Comparison of ENCODE assay signal across 23 cellular contexts in genomic region chr22:43164636-43165035, GRCh38. TPM values are rescaled to one million over a fixed set of nuclear protein-coding genes. Genes with fewer than 3 reads are reported as not detected.
DNase-seq lines count a peak whose midpoint lies in the region; ATAC-seq, FAIRE-seq and TF ChIP-seq lines count a peak whose summit lies in the region.
"Had no signal": no experiment of that assay in that cellular context is flagged by ENCODE, and none has a peak within 500 bp of the region (broad histone marks: within the 10 kb centered on the region; RNA-seq: fewer than 3 reads in every experiment).

No MANE protein-coding gene starts in this region.

- peaks cover 17% of the 10 kb centered on the region for H3K4me1 Mint-ChIP-seq in T-helper 17 cell
- H3K4me1 Mint-ChIP-seq: immature natural killer cell had no signal

- no peak overlapping the region for H2AFZ ChIP-seq in HepG2 (ENCODE audit: low read length)

- BruUV-seq in HepG2 (replicated peaks; lab: Mats Ljungman, UMichigan): no TSS peak

- WGBS in HepG2 (ENCODE audit: low lambda C conversion rate): 47% methylated on average over 16 of the region's 16 CpGs
- 34% methylated on average over 8 of the region's 16 CpGs for WGBS in right lobe of liver (ENCODE audit: insufficient coverage, low coverage, low lambda C conversion rate, missing lambda C conversion rate)

- ATAC-seq in HepG2: no peak; the same call in 2 of the 3 replicates
- ATAC-seq in right lobe of liver: no peak
- no peak for ATAC-seq in T-helper 17 cell
- ATAC-seq in HG03565 (IDR thresholded peaks at IDR 0.05; ENCODE audit: unreplicated experiment): no peak
- ATAC-seq in GM21717 (IDR thresholded peaks at IDR 0.05; ENCODE audit: unreplicated experiment): no peak
- ATAC-seq in HG03460 (IDR thresholded peaks at IDR 0.05; ENCODE audit: unreplicated experiment): no peak
- ATAC-seq: body of pancreas had no signal

- H3K9me3 ChIP-seq in HepG2 (ENCODE audit: low read length) (no peaks in the 10 kb centered on the region), right lobe of liver (no peaks in the 10 kb centered on the region), T-helper 17 cell (ENCODE audit: control insufficient read depth, low read length, poor library complexity, severe bottlenecking) (no peaks in the 10 kb centered on the region), kidney (ENCODE audit: control insufficient read depth in 1 of 2, low read length in 2 of 2) (no peaks in the 10 kb centered on the region)
- H3K9me3 ChIP-seq: body of pancreas, lower lobe of right lung had no signal

- H3K4me3 ChIP-seq in HepG2 (replicated peaks in 1 of 3; ENCODE audit: insufficient read depth in 1 of 3, low read depth in 2 of 3, low read length in 3 of 3) (no peak overlapping the region), right lobe of liver (no peak overlapping the region), kidney (ENCODE audit: low read length in 2 of 2) (peak overlapping the region; percentile 7 to 17)
- H3K4me3 ChIP-seq: body of pancreas, lower lobe of right lung had no signal

- TF ChIP-seq CTCF in HepG2 (CRISPR knock-in tag; IDR thresholded peaks at IDR 0.05) (no peak), right lobe of liver (IDR thresholded peaks at IDR 0.05) (no peak), kidney (IDR thresholded peaks at IDR 0.05; ENCODE audit: borderline replicate concordance, extremely low read depth, insufficient read depth) (no peak)

- H3K4me3 Mint-ChIP-seq in T-helper 17 cell: no peak overlapping the region
- H3K4me3 Mint-ChIP-seq: CD4-positive, alpha-beta T cell; immature natural killer cell had no signal

- H3K27ac Mint-ChIP-seq in T-helper 17 cell: peak overlapping the region; percentile 57
- H3K27ac Mint-ChIP-seq: CD4-positive, alpha-beta T cell had no signal

- POLR2A ChIA-PET in HepG2 (lab: Yijun Ruan, JAX): no interaction called here

- TF ChIP-seq POLR2A in HepG2 (IDR thresholded peaks at IDR 0.05; ENCODE audit: insufficient read depth in 1 of 2, low read depth in 2 of 2, low read length in 2 of 2) (no peak), right lobe of liver (IDR thresholded peaks at IDR 0.05) (no peak)

- H3K27me3 ChIP-seq in HepG2 (ENCODE audit: control insufficient read depth in 1 of 2, insufficient read depth in 2 of 2, low read length in 2 of 2) (peaks cover 5 to 13% of the 10 kb centered on the region in 2 experiments; a peak in 4 of 5 replicates), right lobe of liver (no peaks in the 10 kb centered on the region)
- H3K27me3 ChIP-seq: body of pancreas had no signal

- 0 out of 2 replicates have a peak, but pooled peaks cover 8% of the 10 kb centered on the region for H3K4me1 ChIP-seq in HepG2 (ENCODE audit: insufficient read depth, low read length)
- H3K4me1 ChIP-seq in right lobe of liver: no peaks in the 10 kb centered on the region
- H3K4me1 ChIP-seq in kidney (ENCODE audit: control insufficient read depth in 1 of 2, insufficient read depth in 1 of 2, low read depth in 1 of 2, low read length in 2 of 2): peaks cover 0 to 6% of the 10 kb centered on the region in 2 donors

- H3K36me3 ChIP-seq in HepG2 (replicated peaks in 1 of 2; ENCODE audit: control insufficient read depth in 1 of 2, insufficient read depth in 2 of 2, low read length in 2 of 2) (peaks cover under 1 to 4% of the 10 kb centered on the region in 2 experiments; a peak in 3 of 5 replicates), right lobe of liver (no peaks in the 10 kb centered on the region), kidney (ENCODE audit: control insufficient read depth in 1 of 2, insufficient read depth in 2 of 2, low read length in 2 of 2) (no peaks in the 10 kb centered on the region)

- DNase-seq in HepG2 (ENCODE audit: low spot score) (no peak), right lobe of liver (no peak), T-helper 17 cell (no peak), kidney (no peak), kidney tubule cell (ENCODE audit: low spot score) (no peak)
- DNase-seq: activated CD4-positive, alpha-beta T cell treated with anti-CD3 and anti-CD28 coated beads for 48 hours; activated CD8-positive, alpha-beta memory T cell treated with anti-CD3 and anti-CD28 coated beads, Interleukin-2, amount 50 U/mL, for 4 hours; body of pancreas; CD4-positive, alpha-beta T cell; immature natural killer cell; Karpas-422; lower lobe of right lung; NCI-H1048; NCI-H2081; NCI-H510A treated with DMSO at 0.1 percent for 48 hours; stimulated activated CD4-positive, alpha-beta T cell treated with anti-CD3 and anti-CD28 coated beads, Interleukin-12 subunit alpha, Interleukin-12 subunit beta, amount 100 ng/mL, for 4 hours had no signal

- in situ Hi-C loops in HepG2 (cut with HindIII; ENCODE audit: extremely low pct_ligation_motif_present, low pct_unique_long_range_greater_than_20kb): no loop called here

- intact Hi-C loops in HepG2 (cut with micrococcal nuclease; ENCODE audit: unreplicated experiment): no loop called here
- intact Hi-C loops in right lobe of liver (cut with DNase I): no loop called here
- intact Hi-C loops in kidney (cut with DNase I): no loop called here

- no peaks in the 10 kb centered on the region for H3K36me3 Mint-ChIP-seq in T-helper 17 cell (ENCODE audit: low read depth)

- no peak overlapping the region for H3K4me2 ChIP-seq in HepG2 (ENCODE audit: low read depth, low read length)

- H3K27me3 Mint-ChIP-seq in T-helper 17 cell: no peaks in the 10 kb centered on the region
- H3K27me3 Mint-ChIP-seq: CD4-positive, alpha-beta T cell had no signal

- FAIRE-seq in HepG2 (lab: Jason Lieb, UNC): no peak
- FAIRE-seq in kidney (lab: Jason Lieb, UNC): no peak
- FAIRE-seq: colon, H1, TTC549 had no signal

- CTCF ChIA-PET in HepG2 (lab: Yijun Ruan, JAX; ENCODE audit: low intra/inter-chr PET ratio, low total read pairs): no interaction called here

- TF ChIP-seq RAD21 in HepG2 (CRISPR knock-in tag; IDR thresholded peaks at IDR 0.05): no peak

- H3K9ac ChIP-seq in HepG2 (ENCODE audit: insufficient read depth, low read depth, low read length) (no peak overlapping the region), kidney (ENCODE audit: low read length in 2 of 2) (peak overlapping the region in 1 of 2 donors; percentile 12)

- no peaks in the 10 kb centered on the region for H4K20me1 ChIP-seq in HepG2 (ENCODE audit: insufficient read depth, low read length)

- no peaks in the 10 kb centered on the region for H3K79me2 ChIP-seq in HepG2 (ENCODE audit: insufficient read depth, low read length)

- TF ChIP-seq EP300 in HepG2 (IDR thresholded peaks at IDR 0.05; ENCODE audit: low read depth in 2 of 2, low read length in 2 of 2): no peak
- TF ChIP-seq EP300 in HepG2 (CRISPR knock-in tag; IDR thresholded peaks at IDR 0.05; ENCODE audit: borderline replicate concordance): no peak

- H3K27ac ChIP-seq in HepG2 (ENCODE audit: extremely low read length, insufficient read depth, low read length) (no peak overlapping the region), right lobe of liver (no peak overlapping the region), kidney (ENCODE audit: low read depth in 2 of 2, low read length in 2 of 2) (no peak overlapping the region)
- H3K27ac ChIP-seq: body of pancreas, lower lobe of right lung had no signal

RNA-seq across cellular contexts. Expression of gene TSPO, which starts 13.3 kb away (rescaled TPM):
- total RNA-seq in HepG2 (2016; rRNA removed; fragmentation: Illumina TruSeq; extraction: Trizol) (0.32 and 0.46 TPM in 2 replicates), right lobe of liver (100 to 1,000 TPM in 2 of 6 experiments, 10 to 100 TPM in 4; 18.1 to 198 (median 31.9) TPM), T-helper 17 cell (10 to 100 TPM; 74.1 to 89.1 TPM), kidney (134 TPM)
- total RNA-seq in HepG2 (2016; cell fraction: cytosol; rRNA removed; fragmentation: Illumina TruSeq; extraction: Trizol; ENCODE audit: low read depth): 0.44 TPM in 1 of 2 replicates, not detected in the other
- 0.54 and 0.67 TPM in 2 replicates for total RNA-seq in HepG2 (2016; cell fraction: insoluble cytoplasmic fraction; rRNA removed; fragmentation: Illumina TruSeq; extraction: Trizol)
- total RNA-seq in HepG2 (2016; cell fraction: membrane; rRNA removed; fragmentation: Illumina TruSeq; extraction: Trizol): 0.37 and 0.52 TPM in 2 replicates
- not detected in 2 replicates for total RNA-seq in HepG2 (2016; cell fraction: nucleus; rRNA removed; fragmentation: Illumina TruSeq; extraction: Trizol)
- polyA plus RNA-seq in HepG2 (2011; rRNA removed) (1.4 and 2.2 TPM in 2 replicates), kidney (ENCODE audit: insufficient read depth, low read depth, low replicate concordance) (173 TPM)
- polyA plus RNA-seq in HepG2 (2011; cell fraction: cytosol; rRNA removed): 1.2 and 2.8 TPM in 2 replicates
- 1.6 and 2.3 TPM in 2 replicates for polyA plus RNA-seq in HepG2 (2011; cell fraction: nucleus; rRNA removed)
- polyA plus RNA-seq in HepG2 (2012): 0.40 and 1.0 TPM in 2 replicates
- polyA plus RNA-seq in HepG2 (2016; cell fraction: cytosol; fragmentation: Illumina TruSeq; extraction: Trizol; ENCODE audit: low read depth): 0.12 and 0.24 TPM in 2 replicates
- polyA plus RNA-seq in HepG2 (2016; cell fraction: insoluble cytoplasmic fraction; fragmentation: Illumina TruSeq; extraction: Trizol; ENCODE audit: low read depth): 0.40 TPM in 1 of 2 replicates, not detected in the other
- 0.30 TPM in 1 of 2 replicates, not detected in the other for polyA plus RNA-seq in HepG2 (2016; cell fraction: membrane; fragmentation: Illumina TruSeq; extraction: Trizol; ENCODE audit: low read depth)
- polyA plus RNA-seq in HepG2 (2016; cell fraction: nucleus; fragmentation: Illumina TruSeq; extraction: Trizol; ENCODE audit: insufficient read depth, low read depth): 0.59 TPM in 1 of 2 replicates, not detected in the other
- polyA minus RNA-seq in HepG2 (2011; rRNA and poly(A)+ RNA removed; ENCODE audit: low replicate concordance): 1.5 and 40.6 TPM in 2 replicates
- polyA minus RNA-seq in HepG2 (2011; cell fraction: cytosol; rRNA and poly(A)+ RNA removed): 1.5 and 3.2 TPM in 2 replicates
- polyA minus RNA-seq in HepG2 (2011; cell fraction: nucleus; rRNA and poly(A)+ RNA removed): not detected in 2 replicates

RNA-seq across cellular contexts. Expression of gene MCAT, which starts 21.4 kb away (rescaled TPM):
- total RNA-seq in HepG2 (2016; rRNA removed; fragmentation: Illumina TruSeq; extraction: Trizol) (16.7 and 19.3 TPM in 2 replicates), right lobe of liver (10 to 100 TPM in 4 of 6 experiments, 1 to 10 TPM in 2; 8.8 to 22.3 (median 11.4) TPM), T-helper 17 cell (10 to 100 TPM; 16.5 to 19.2 TPM), kidney (24.8 TPM)
- total RNA-seq in HepG2 (2016; cell fraction: cytosol; rRNA removed; fragmentation: Illumina TruSeq; extraction: Trizol; ENCODE audit: low read depth): 3.6 and 4.4 TPM in 2 replicates
- total RNA-seq in HepG2 (2016; cell fraction: insoluble cytoplasmic fraction; rRNA removed; fragmentation: Illumina TruSeq; extraction: Trizol): 16.4 and 19.9 TPM in 2 replicates
- 7.9 and 8.0 TPM in 2 replicates for total RNA-seq in HepG2 (2016; cell fraction: membrane; rRNA removed; fragmentation: Illumina TruSeq; extraction: Trizol)
- 8.9 and 13.0 TPM in 2 replicates for total RNA-seq in HepG2 (2016; cell fraction: nucleus; rRNA removed; fragmentation: Illumina TruSeq; extraction: Trizol)
- polyA plus RNA-seq in HepG2 (2011; rRNA removed) (9.3 and 10.4 TPM in 2 replicates), kidney (ENCODE audit: insufficient read depth, low read depth, low replicate concordance) (74.7 TPM)
- polyA plus RNA-seq in HepG2 (2011; cell fraction: cytosol; rRNA removed): 10.7 and 14.6 TPM in 2 replicates
- polyA plus RNA-seq in HepG2 (2011; cell fraction: nucleus; rRNA removed): 7.9 and 9.4 TPM in 2 replicates
- 7.5 and 8.7 TPM in 2 replicates for polyA plus RNA-seq in HepG2 (2012)
- polyA plus RNA-seq in HepG2 (2016; cell fraction: cytosol; fragmentation: Illumina TruSeq; extraction: Trizol; ENCODE audit: low read depth): 4.7 and 4.9 TPM in 2 replicates
- polyA plus RNA-seq in HepG2 (2016; cell fraction: insoluble cytoplasmic fraction; fragmentation: Illumina TruSeq; extraction: Trizol; ENCODE audit: low read depth): 22.9 and 23.3 TPM in 2 replicates
- 7.9 and 8.8 TPM in 2 replicates for polyA plus RNA-seq in HepG2 (2016; cell fraction: membrane; fragmentation: Illumina TruSeq; extraction: Trizol; ENCODE audit: low read depth)
- 12.4 and 12.5 TPM in 2 replicates for polyA plus RNA-seq in HepG2 (2016; cell fraction: nucleus; fragmentation: Illumina TruSeq; extraction: Trizol; ENCODE audit: insufficient read depth, low read depth)
- 19.9 and 20.2 TPM in 2 replicates for polyA minus RNA-seq in HepG2 (2011; rRNA and poly(A)+ RNA removed; ENCODE audit: low replicate concordance)
- polyA minus RNA-seq in HepG2 (2011; cell fraction: cytosol; rRNA and poly(A)+ RNA removed): 5.2 and 6.1 TPM in 2 replicates
- polyA minus RNA-seq in HepG2 (2011; cell fraction: nucleus; rRNA and poly(A)+ RNA removed): 8.6 and 9.2 TPM in 2 replicates

RNA-seq across cellular contexts. Expression of gene TTLL12, which starts 22.3 kb away (rescaled TPM):
- 34.1 and 38.1 TPM in 2 replicates for total RNA-seq in HepG2 (2016; rRNA removed; fragmentation: Illumina TruSeq; extraction: Trizol)
- 6.3 and 6.6 TPM in 2 replicates for total RNA-seq in HepG2 (2016; cell fraction: cytosol; rRNA removed; fragmentation: Illumina TruSeq; extraction: Trizol; ENCODE audit: low read depth)
- total RNA-seq in HepG2 (2016; cell fraction: insoluble cytoplasmic fraction; rRNA removed; fragmentation: Illumina TruSeq; extraction: Trizol): 28.8 and 39.8 TPM in 2 replicates
- 16.2 and 19.8 TPM in 2 replicates for total RNA-seq in HepG2 (2016; cell fraction: membrane; rRNA removed; fragmentation: Illumina TruSeq; extraction: Trizol)
- total RNA-seq in HepG2 (2016; cell fraction: nucleus; rRNA removed; fragmentation: Illumina TruSeq; extraction: Trizol): 17.4 and 21.4 TPM in 2 replicates
- polyA plus RNA-seq in HepG2 (2011; rRNA removed): 11.9 and 16.9 TPM in 2 replicates
- polyA plus RNA-seq in HepG2 (2011; cell fraction: cytosol; rRNA removed): 9.1 and 12.7 TPM in 2 replicates
- 19.9 and 21.7 TPM in 2 replicates for polyA plus RNA-seq in HepG2 (2011; cell fraction: nucleus; rRNA removed)
- 16.6 and 24.0 TPM in 2 replicates for polyA plus RNA-seq in HepG2 (2012)
- polyA plus RNA-seq in HepG2 (2016; cell fraction: cytosol; fragmentation: Illumina TruSeq; extraction: Trizol; ENCODE audit: low read depth): 3.3 and 3.4 TPM in 2 replicates
- 31.2 and 38.2 TPM in 2 replicates for polyA plus RNA-seq in HepG2 (2016; cell fraction: insoluble cytoplasmic fraction; fragmentation: Illumina TruSeq; extraction: Trizol; ENCODE audit: low read depth)
- polyA plus RNA-seq in HepG2 (2016; cell fraction: membrane; fragmentation: Illumina TruSeq; extraction: Trizol; ENCODE audit: low read depth): 9.6 and 9.7 TPM in 2 replicates
- 32.8 and 35.2 TPM in 2 replicates for polyA plus RNA-seq in HepG2 (2016; cell fraction: nucleus; fragmentation: Illumina TruSeq; extraction: Trizol; ENCODE audit: insufficient read depth, low read depth)
- polyA minus RNA-seq in HepG2 (2011; rRNA and poly(A)+ RNA removed; ENCODE audit: low replicate concordance): 43.9 and 71.0 TPM in 2 replicates
- polyA minus RNA-seq in HepG2 (2011; cell fraction: cytosol; rRNA and poly(A)+ RNA removed): 11.3 and 11.7 TPM in 2 replicates
- polyA minus RNA-seq in HepG2 (2011; cell fraction: nucleus; rRNA and poly(A)+ RNA removed): 6.5 and 7.7 TPM in 2 replicates
- 10 to 100 TPM; 18.6 to 43.5 (median 24.4) TPM for total RNA-seq in right lobe of liver
- total RNA-seq in T-helper 17 cell: 10 to 100 TPM; 12.8 to 17.8 TPM
- total RNA-seq in kidney: 26.3 TPM
- 11.5 TPM for polyA plus RNA-seq in kidney (ENCODE audit: insufficient read depth, low read depth, low replicate concordance)

RNA-seq across cellular contexts. Expression of gene BIK, which starts 54.1 kb away (rescaled TPM):
- total RNA-seq in HepG2 (2016; rRNA removed; fragmentation: Illumina TruSeq; extraction: Trizol) (0.66 and 0.80 TPM in 2 replicates), right lobe of liver (under 1 TPM in 5 of 6 experiments, not detected in 1; 0.22 to 0.42 (median 0.31) TPM), T-helper 17 cell (1 to 10 TPM; 2.3 to 3.8 TPM), kidney (4.7 TPM)
- 0.30 and 0.71 TPM in 2 replicates for total RNA-seq in HepG2 (2016; cell fraction: cytosol; rRNA removed; fragmentation: Illumina TruSeq; extraction: Trizol; ENCODE audit: low read depth)
- total RNA-seq in HepG2 (2016; cell fraction: insoluble cytoplasmic fraction; rRNA removed; fragmentation: Illumina TruSeq; extraction: Trizol): 0.88 and 1.2 TPM in 2 replicates
- total RNA-seq in HepG2 (2016; cell fraction: membrane; rRNA removed; fragmentation: Illumina TruSeq; extraction: Trizol): 0.31 and 0.72 TPM in 2 replicates
- total RNA-seq in HepG2 (2016; cell fraction: nucleus; rRNA removed; fragmentation: Illumina TruSeq; extraction: Trizol): 0.71 TPM in 1 of 2 replicates, not detected in the other
- polyA plus RNA-seq in HepG2 (2011; rRNA removed) (0.27 and 0.54 TPM in 2 replicates), kidney (ENCODE audit: insufficient read depth, low read depth, low replicate concordance) (4.8 TPM)
- polyA plus RNA-seq in HepG2 (2011; cell fraction: cytosol; rRNA removed): 0.69 and 0.76 TPM in 2 replicates
- 0.90 and 1.2 TPM in 2 replicates for polyA plus RNA-seq in HepG2 (2011; cell fraction: nucleus; rRNA removed)
- 0.17 and 0.71 TPM in 2 replicates for polyA plus RNA-seq in HepG2 (2012)
- polyA plus RNA-seq in HepG2 (2016; cell fraction: cytosol; fragmentation: Illumina TruSeq; extraction: Trizol; ENCODE audit: low read depth): 0.15 and 0.28 TPM in 2 replicates
- 0.54 and 0.69 TPM in 2 replicates for polyA plus RNA-seq in HepG2 (2016; cell fraction: insoluble cytoplasmic fraction; fragmentation: Illumina TruSeq; extraction: Trizol; ENCODE audit: low read depth)
- 0.19 TPM in 1 of 2 replicates, not detected in the other for polyA plus RNA-seq in HepG2 (2016; cell fraction: membrane; fragmentation: Illumina TruSeq; extraction: Trizol; ENCODE audit: low read depth)
- 0.53 and 1.3 TPM in 2 replicates for polyA plus RNA-seq in HepG2 (2016; cell fraction: nucleus; fragmentation: Illumina TruSeq; extraction: Trizol; ENCODE audit: insufficient read depth, low read depth)
- 0.58 and 0.82 TPM in 2 replicates for polyA minus RNA-seq in HepG2 (2011; rRNA and poly(A)+ RNA removed; ENCODE audit: low replicate concordance)
- not detected in 2 replicates for polyA minus RNA-seq in HepG2 (2011; cell fraction: cytosol; rRNA and poly(A)+ RNA removed)
- polyA minus RNA-seq in HepG2 (2011; cell fraction: nucleus; rRNA and poly(A)+ RNA removed): 0.62 TPM in 1 of 2 replicates, not detected in the other
- total RNA-seq: temporal lobe had no signal

Comparison
In these comparisons a context has a peak if more than half of its experiments do, and no peak if none do; other contexts are left out.
1. RNA of gene TSPO, which starts 13.3 kb away (total RNA-seq): 134 TPM in kidney (single experiment), 74.1 to 89.1 TPM in T-helper 17 cell and 18.1 to 198 TPM in right lobe of liver; 0.32 to 0.67 TPM in HepG2; every median in the first group is over 10 times any median in the second.
2. H3K4me3 ChIP-seq: peak in kidney (2 of 2); none in HepG2 (0 of 3) and right lobe of liver (0 of 3).